In the genomic region with DNA sequence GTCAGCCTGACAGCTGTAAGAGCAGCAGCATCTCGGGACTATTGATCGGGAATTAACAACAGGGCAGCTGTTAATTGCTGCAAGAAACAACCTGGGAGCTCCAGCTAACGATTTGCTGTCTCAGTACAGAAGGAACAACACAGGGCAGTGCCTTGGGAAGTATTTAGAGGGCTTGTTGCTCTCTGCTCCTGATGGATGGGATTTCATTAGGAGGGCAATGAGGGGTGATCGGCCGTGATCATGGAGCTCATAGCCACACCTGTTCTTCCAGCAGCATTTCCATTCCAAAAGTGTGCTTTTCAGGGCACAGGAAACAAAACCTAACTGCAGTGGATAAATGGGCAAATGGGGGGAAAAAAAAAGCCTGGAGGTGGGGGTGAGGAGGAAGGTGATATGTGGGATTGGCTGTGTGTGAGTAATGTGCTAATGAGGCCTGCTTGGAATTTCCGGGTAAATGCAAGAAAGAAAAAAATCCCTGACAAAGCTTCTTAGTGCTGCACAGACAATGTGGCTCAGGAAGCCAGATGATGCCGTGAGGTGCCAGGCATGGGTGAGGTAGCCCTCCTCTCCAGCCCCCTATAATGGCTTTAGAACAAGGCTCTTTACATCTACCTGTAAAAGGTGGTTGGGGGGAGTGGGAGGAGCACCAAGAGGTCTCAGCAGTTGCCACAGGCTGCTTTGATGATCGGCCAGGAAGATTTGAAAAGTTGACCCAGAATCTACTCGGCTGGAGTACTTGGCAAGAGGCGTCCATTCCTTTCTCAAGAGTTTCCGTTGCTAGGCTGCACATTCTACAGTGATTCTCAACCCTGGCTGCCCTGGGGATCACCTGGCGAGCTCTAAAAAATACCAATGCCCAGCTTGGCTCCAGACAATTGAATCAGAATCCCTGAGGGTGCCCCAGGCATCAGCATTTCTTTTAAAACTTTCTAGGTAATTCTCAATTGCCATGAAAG, we compare ENCODE assay signal across 8 cellular contexts.
DNase-seq lines count a peak whose midpoint lies in the region; ATAC-seq and TF ChIP-seq lines count a peak whose summit lies in the region.

No MANE protein-coding gene starts in this region.

- intact Hi-C loops in PC-9 (cut with micrococcal nuclease; ENCODE audit: unreplicated experiment) = loop anchor here (1.0 to 5.0 kb wide), 2 partner anchors 23 to 137 kb away; no protein-coding TSS in a partner anchor

- peak; percentile 85 for DNase-seq in Daoy (ENCODE audit: low read depth)
- peak in 1 of 2 experiments; percentile 65 for DNase-seq in PC-9
- peak; percentile 37 for DNase-seq in fibroblast of mammary gland (ENCODE audit: low read depth)
- no peak for DNase-seq in omental fat pad (ENCODE audit: low spot score)
- no peak for DNase-seq in stimulated activated CD4-positive, alpha-beta T cell treated with anti-CD3 and anti-CD28 coated beads, Interleukin-4, amount 100 ng/mL, for 1 hour
- no peak for DNase-seq in activated naive CD4-positive, alpha-beta T cell treated with anti-CD3 and anti-CD28 coated beads, Interleukin-2, amount 50 U/mL, for 72 hours (ENCODE audit: low spot score in 2 of 2)

- CTCF ChIA-PET in PC-9 (lab: Charles Lee) = interaction anchor here (0.6 kb wide), 1 partner anchor 104 kb away, joined by 3 read pairs; no protein-coding TSS in a partner anchor

- H4K20me1 ChIP-seq in PC-9 (ENCODE audit: insufficient read depth) = no peaks in the 10 kb centered on the region

- H3K9me3 Mint-ChIP-seq in activated naive CD4-positive, alpha-beta T cell treated with anti-CD3 and anti-CD28 coated beads, Interleukin-2, amount 50 U/mL, for 72 hours = peaks cover 0 to 8% of the 10 kb centered on the region in 2 donors

- no peak overlapping the region for H3K27ac ChIP-seq in PC-9

- TF ChIP-seq CTCF in PC-9 (conservative IDR thresholded peaks at IDR 0.05) = no peak
- TF ChIP-seq CTCF in fibroblast of mammary gland (conservative IDR thresholded peaks at IDR 0.05; ENCODE audit: control insufficient read depth, insufficient read depth, low read depth, low read length) = no peak
- TF ChIP-seq CTCF in omental fat pad (IDR thresholded peaks at IDR 0.05) = no peak

- peak overlapping the region; percentile 21; the same call in 1 of the 2 replicates for H3K4me2 ChIP-seq in PC-9

- ATAC-seq in omental fat pad (ENCODE audit: low FRiP score) = peak; percentile 89
- ATAC-seq in HG03135 (IDR thresholded peaks at IDR 0.05; ENCODE audit: unreplicated experiment) = no peak
- ATAC-seq in GM21447 (IDR thresholded peaks at IDR 0.05; ENCODE audit: unreplicated experiment) = no peak
- no peak for ATAC-seq in activated naive CD4-positive, alpha-beta T cell treated with anti-CD3 and anti-CD28 coated beads, Interleukin-2, amount 50 U/mL, for 72 hours

- peaks cover 0 to 8% of the 10 kb centered on the region in 2 donors for H3K36me3 Mint-ChIP-seq in activated naive CD4-positive, alpha-beta T cell treated with anti-CD3 and anti-CD28 coated beads, Interleukin-2, amount 50 U/mL, for 72 hours

- POLR2A ChIA-PET in PC-9 (lab: Charles Lee; ENCODE audit: unreplicated experiment) = interaction anchor here (0.7 kb wide), 3 partner anchors 13 to 468 kb away, joined by 3 to 4 read pairs (median 3); no protein-coding TSS in a partner anchor

- H3K4me3 ChIP-seq in PC-9 (no peak overlapping the region), fibroblast of mammary gland (ENCODE audit: control insufficient read depth, low read depth, low read length) (no peak overlapping the region)

- BruUV-seq in PC-9 (replicated peaks; lab: Mats Ljungman, UMichigan) = TSS peak; percentile 93

- peaks cover 9% of the 10 kb centered on the region; the same call in 1 of the 2 replicates for H3K4me1 ChIP-seq in PC-9 (replicated peaks; ENCODE audit: insufficient read depth)

- peak overlapping the region in 1 of 2 donors; percentile 43 for H3K27ac Mint-ChIP-seq in activated naive CD4-positive, alpha-beta T cell treated with anti-CD3 and anti-CD28 coated beads, Interleukin-2, amount 50 U/mL, for 72 hours

- H3K9me2 ChIP-seq in PC-9 (ENCODE audit: insufficient read depth) = no peaks in the 10 kb centered on the region

- no peaks in the 10 kb centered on the region for H3K9me3 ChIP-seq in PC-9 (ENCODE audit: insufficient read depth, low read depth)

- no peaks in the 10 kb centered on the region for H3K79me2 ChIP-seq in PC-9 (ENCODE audit: low read depth)

- H3F3A ChIP-seq in PC-9 (ENCODE audit: insufficient read depth, low read depth) = no peaks in the 10 kb centered on the region

- H3K36me3 ChIP-seq in PC-9 (ENCODE audit: low read depth) = no peaks in the 10 kb centered on the region

- no peaks in the 10 kb centered on the region for H3K27me3 ChIP-seq in PC-9 (ENCODE audit: insufficient read depth, low read depth)

- peak overlapping the region; percentile 68 for H2AFZ ChIP-seq in PC-9

Comparison
In these comparisons a context has a peak if more than half of its experiments do, and no peak if none do; other contexts are left out.
1. DNase-seq: peak in Daoy (single experiment) and fibroblast of mammary gland (single experiment); none in omental fat pad (single experiment), stimulated activated CD4-positive, alpha-beta T cell treated with anti-CD3 and anti-CD28 coated beads, Interleukin-4, amount 100 ng/mL, for 1 hour (single experiment) and activated naive CD4-positive, alpha-beta T cell treated with anti-CD3 and anti-CD28 coated beads, Interleukin-2, amount 50 U/mL, for 72 hours (0 of 2).